ENCODE assay signal across 11 cellular contexts in the genomic region with DNA sequence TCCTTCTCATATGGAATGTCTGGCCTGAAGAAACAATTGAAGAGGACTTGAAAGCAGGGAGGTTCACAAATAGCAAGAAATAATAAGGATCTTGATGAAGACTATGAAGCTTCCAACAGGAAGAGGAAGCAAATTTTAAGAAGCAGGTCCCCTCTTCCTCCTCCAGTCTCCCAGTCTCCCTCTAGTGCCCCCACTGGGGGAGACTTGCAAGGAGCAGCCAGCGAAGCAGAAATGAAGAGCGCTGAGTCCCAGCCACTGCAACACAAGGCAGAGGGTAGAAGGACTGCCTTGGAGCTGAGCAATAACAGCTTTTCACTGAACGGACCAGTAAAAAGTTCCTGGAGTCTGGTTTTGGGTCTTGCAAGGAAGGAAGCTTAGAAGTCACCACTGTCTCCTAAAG. TPM values are rescaled to one million over a fixed set of nuclear protein-coding genes. Genes with fewer than 3 reads are reported as not detected.
DNase-seq lines count a peak whose midpoint lies in the region; ATAC-seq and TF ChIP-seq lines count a peak whose summit lies in the region.
"Had no signal": no experiment of that assay in that cellular context is flagged by ENCODE, and none has a peak within 500 bp of the region (broad histone marks: within the 10 kb centered on the region; RNA-seq: fewer than 3 reads in every experiment).

No MANE protein-coding gene starts in this region.

- no peak overlapping the region for H3K4me3 Mint-ChIP-seq in CD8-positive, alpha-beta T cell
- no peak overlapping the region for H3K4me3 Mint-ChIP-seq in activated CD4-positive, alpha-beta memory T cell treated with anti-CD3 and anti-CD28 coated beads for 36 hours
- H3K4me3 Mint-ChIP-seq: natural killer cell treated with Interleukin-12 subunit alpha and Interleukin-12 subunit beta and Interleukin-15 and Interleukin-18, amount 100 ng/mL, for 72 hours had no signal

- no peak overlapping the region for H3K27ac Mint-ChIP-seq in CD8-positive, alpha-beta T cell
- H3K27ac Mint-ChIP-seq in activated CD4-positive, alpha-beta memory T cell treated with anti-CD3 and anti-CD28 coated beads for 36 hours = no peak overlapping the region
- H3K27ac Mint-ChIP-seq: natural killer cell treated with Interleukin-12 subunit alpha and Interleukin-12 subunit beta and Interleukin-15 and Interleukin-18, amount 100 ng/mL, for 72 hours had no signal

- no peaks in the 10 kb centered on the region for H3K27me3 ChIP-seq in NT2/D1 (ENCODE audit: insufficient read depth, insufficient read length)
- H3K27me3 ChIP-seq in CD8-positive, alpha-beta T cell (ENCODE audit: insufficient read depth, low read length) = no peaks in the 10 kb centered on the region
- H3K27me3 ChIP-seq in ovary = no peaks in the 10 kb centered on the region
- H3K27me3 ChIP-seq: hepatocyte had no signal

- H3K9me3 Mint-ChIP-seq in CD8-positive, alpha-beta T cell = no peaks in the 10 kb centered on the region
- H3K9me3 Mint-ChIP-seq in activated CD4-positive, alpha-beta memory T cell treated with anti-CD3 and anti-CD28 coated beads for 36 hours = no peaks in the 10 kb centered on the region
- H3K9me3 Mint-ChIP-seq: natural killer cell treated with Interleukin-12 subunit alpha and Interleukin-12 subunit beta and Interleukin-15 and Interleukin-18, amount 100 ng/mL, for 72 hours had no signal

- 75 to 83% (median 76%) methylated on average over 3 of the region's 3 CpGs for WGBS in ovary, 3 donors

- intact Hi-C loops in CD8-positive, alpha-beta T cell (cut with DNase I, micrococcal nuclease) = loop anchor here in 1 of 2 experiments (10.0 kb wide), 1 partner anchor 1227 kb away; no protein-coding TSS in a partner anchor
- intact Hi-C loops in ovary (cut with DNase I) = loop anchor here in 1 of 4 donors (5.0 kb wide), 1 partner anchor 355 kb away; no protein-coding TSS in a partner anchor
- intact Hi-C loops in activated CD4-positive, alpha-beta memory T cell treated with anti-CD3 and anti-CD28 coated beads for 36 hours (cut with micrococcal nuclease) = no loop called here

- CTCF ChIA-PET in CD8-positive, alpha-beta T cell (lab: Charles Lee) = interaction anchor here (0.8 kb wide), 1 partner anchor 11 kb away, joined by 4 read pairs; no protein-coding TSS in a partner anchor
- CTCF ChIA-PET in activated CD4-positive, alpha-beta memory T cell treated with anti-CD3 and anti-CD28 coated beads for 36 hours (lab: Charles Lee) = no interaction called here

- POLR2A ChIA-PET in CD8-positive, alpha-beta T cell (lab: Charles Lee) = no interaction called here
- POLR2A ChIA-PET in activated CD4-positive, alpha-beta memory T cell treated with anti-CD3 and anti-CD28 coated beads for 36 hours (lab: Charles Lee) = no interaction called here

- no peaks in the 10 kb centered on the region for H3K4me1 Mint-ChIP-seq in CD8-positive, alpha-beta T cell (ENCODE audit: low read depth)
- no peaks in the 10 kb centered on the region for H3K4me1 Mint-ChIP-seq in activated CD4-positive, alpha-beta memory T cell treated with anti-CD3 and anti-CD28 coated beads for 36 hours (ENCODE audit: low read depth)

- DNase-seq in ACHN (peak; percentile 9), NT2/D1 (ENCODE audit: low read depth, low spot score) (peak; percentile 54), fibroblast of the aortic adventitia (ENCODE audit: low read depth) (no peak), cerebellar cortex (ENCODE audit: low spot score) (no peak), ovary (no peak)
- DNase-seq in CD8-positive, alpha-beta T cell = no peak
- no peak for DNase-seq in activated CD4-positive, alpha-beta memory T cell treated with anti-CD3 and anti-CD28 coated beads for 36 hours
- DNase-seq: T1000 had no signal

- no peak for TF ChIP-seq EP300 in ovary (IDR thresholded peaks at IDR 0.05)

- H3K27me3 Mint-ChIP-seq in CD8-positive, alpha-beta T cell (ENCODE audit: low read depth) = peaks cover 7% of the 10 kb centered on the region
- no peaks in the 10 kb centered on the region for H3K27me3 Mint-ChIP-seq in activated CD4-positive, alpha-beta memory T cell treated with anti-CD3 and anti-CD28 coated beads for 36 hours

- H3K36me3 Mint-ChIP-seq in CD8-positive, alpha-beta T cell = no peaks in the 10 kb centered on the region
- no peaks in the 10 kb centered on the region for H3K36me3 Mint-ChIP-seq in activated CD4-positive, alpha-beta memory T cell treated with anti-CD3 and anti-CD28 coated beads for 36 hours
- H3K36me3 Mint-ChIP-seq: natural killer cell treated with Interleukin-12 subunit alpha and Interleukin-12 subunit beta and Interleukin-15 and Interleukin-18, amount 100 ng/mL, for 72 hours had no signal

- H3K9me3 ChIP-seq in NT2/D1 (ENCODE audit: insufficient read depth, low read length) = no peaks in the 10 kb centered on the region
- H3K9me3 ChIP-seq in CD8-positive, alpha-beta T cell (ENCODE audit: low read length) = no peaks in the 10 kb centered on the region
- H3K9me3 ChIP-seq in ovary = no peaks in the 10 kb centered on the region

- in situ Hi-C loops in ACHN (cut with HindIII; ENCODE audit: low pct_ligation_motif_present, low pct_unique_long_range_greater_than_20kb, low sequenced_read_pairs) = no loop called here

- no peak overlapping the region for H3K27ac ChIP-seq in CD8-positive, alpha-beta T cell (ENCODE audit: low read depth, low read length)
- no peak overlapping the region for H3K27ac ChIP-seq in ovary
- H3K27ac ChIP-seq: hepatocyte had no signal

- no peak for TF ChIP-seq POLR2A in ovary (IDR thresholded peaks at IDR 0.05)

- no peaks in the 10 kb centered on the region for H3K36me3 ChIP-seq in NT2/D1 (ENCODE audit: insufficient read depth, insufficient read length, low read length)
- H3K36me3 ChIP-seq in CD8-positive, alpha-beta T cell (ENCODE audit: insufficient read depth, low read length) = no peaks in the 10 kb centered on the region
- H3K36me3 ChIP-seq in ovary = no peaks in the 10 kb centered on the region

- H3K4me1 ChIP-seq in NT2/D1 (ENCODE audit: insufficient read depth, insufficient read length) = no peaks in the 10 kb centered on the region
- H3K4me1 ChIP-seq in CD8-positive, alpha-beta T cell (ENCODE audit: insufficient read depth, low read length) = no peaks in the 10 kb centered on the region
- no peaks in the 10 kb centered on the region for H3K4me1 ChIP-seq in ovary (ENCODE audit: insufficient read depth)

- no peak overlapping the region for H3K9ac ChIP-seq in NT2/D1 (ENCODE audit: insufficient read length, low read depth)

- no peak for ATAC-seq in CD8-positive, alpha-beta T cell
- ATAC-seq: natural killer cell treated with Interleukin-12 subunit alpha and Interleukin-12 subunit beta and Interleukin-15 and Interleukin-18, amount 100 ng/mL, for 72 hours had no signal

- H3K4me3 ChIP-seq in NT2/D1 (ENCODE audit: insufficient read length, low read depth) = no peak overlapping the region
- no peak overlapping the region for H3K4me3 ChIP-seq in fibroblast of the aortic adventitia (ENCODE audit: low read depth, low read length)
- no peak overlapping the region for H3K4me3 ChIP-seq in CD8-positive, alpha-beta T cell (ENCODE audit: low read depth, low read length)
- H3K4me3 ChIP-seq in ovary = no peak overlapping the region
- H3K4me3 ChIP-seq: hepatocyte had no signal

- TF ChIP-seq CTCF in GM12873 (IDR thresholded peaks at IDR 0.05; ENCODE audit: insufficient read depth, low read depth, low read length, missing control alignments) (peak; percentile 17), fibroblast of the aortic adventitia (IDR thresholded peaks at IDR 0.05; ENCODE audit: insufficient read depth, low read length) (peak; percentile 29), ovary (IDR thresholded peaks at IDR 0.05) (no peak)
- TF ChIP-seq CTCF in CD8-positive, alpha-beta T cell (IDR thresholded peaks at IDR 0.05) = no peak

RNA-seq across cellular contexts. Expression of a gene that starts 32.6 kb away (rescaled TPM):
- total RNA-seq in fibroblast of the aortic adventitia (ENCODE audit: low replicate concordance) (81.3 and 125 TPM in 2 replicates), ovary (10 to 100 TPM; 21.8 to 46.3 (median 30.5) TPM)
- total RNA-seq in CD8-positive, alpha-beta T cell = 1 to 10 TPM; 3.1 to 3.6 TPM
- 100 to 1,000 TPM in 1 of 2 donors, 10 to 100 TPM in 1; 15.6 to 111 TPM for polyA plus RNA-seq in ovary
- 10 to 100 TPM; 13.1 to 13.7 TPM for total RNA-seq in activated CD4-positive, alpha-beta memory T cell treated with anti-CD3 and anti-CD28 coated beads for 36 hours

Comparison
In these comparisons a context has a peak if more than half of its experiments do, and no peak if none do; other contexts are left out.
1. DNase-seq: peak in ACHN (single experiment) and NT2/D1 (single experiment); none in fibroblast of the aortic adventitia (single experiment), cerebellar cortex (single experiment), CD8-positive, alpha-beta T cell (0 of 7), ovary (0 of 5) and activated CD4-positive, alpha-beta memory T cell treated with anti-CD3 and anti-CD28 coated beads for 36 hours (single experiment).
2. CTCF ChIP-seq: peak in GM12873 (single experiment) and fibroblast of the aortic adventitia (single experiment); none in CD8-positive, alpha-beta T cell (single experiment) and ovary (0 of 3).